In genomic region chr3:133475245-133476010, GRCh38 we compare ENCODE assay signal across 8 cellular contexts.
DNase-seq lines count a peak whose midpoint lies in the region; ATAC-seq and TF ChIP-seq lines count a peak whose summit lies in the region.

No MANE protein-coding gene starts in this region.

- H3K36me3 Mint-ChIP-seq in progenitor cell of endocrine pancreas (ENCODE audit: insufficient read depth): no peaks in the 10 kb centered on the region
- no peaks in the 10 kb centered on the region for H3K36me3 Mint-ChIP-seq in endothelial cell (ENCODE audit: low read depth, unreplicated experiment)

- peaks cover 6% of the 10 kb centered on the region for H3K27me3 Mint-ChIP-seq in progenitor cell of endocrine pancreas
- peaks cover 3% of the 10 kb centered on the region for H3K27me3 Mint-ChIP-seq in endothelial cell (ENCODE audit: unreplicated experiment)

- H3K4me1 Mint-ChIP-seq in progenitor cell of endocrine pancreas (ENCODE audit: low read depth) (peaks cover 55% of the 10 kb centered on the region), endothelial cell (ENCODE audit: unreplicated experiment) (peaks cover 25% of the 10 kb centered on the region)

- no peak for TF ChIP-seq CTCF in progenitor cell of endocrine pancreas (IDR thresholded peaks at IDR 0.05; ENCODE audit: unreplicated experiment)
- TF ChIP-seq CTCF in endothelial cell (IDR thresholded peaks at IDR 0.05; ENCODE audit: unreplicated experiment): no peak

- DNase-seq in stimulated activated CD4-positive, alpha-beta T cell treated with anti-CD3 and anti-CD28 coated beads, Interleukin-15, amount 100 ng/mL, for 24 hours: peak; percentile 30
- DNase-seq in stimulated activated CD4-positive, alpha-beta T cell treated with anti-CD3 and anti-CD28 coated beads, Interleukin-4, amount 100 ng/mL, for 24 hours: no peak
- peak; percentile 88 for DNase-seq in RPMI8226
- no peak for DNase-seq in progenitor cell of endocrine pancreas (ENCODE audit: low spot score, unreplicated experiment)
- DNase-seq in stimulated activated CD4-positive, alpha-beta T cell treated with anti-CD3 and anti-CD28 coated beads, Interleukin-4, amount 100 ng/mL, for 1 hour: no peak
- no peak for DNase-seq in endothelial cell (ENCODE audit: low spot score)
- DNase-seq in MG63: no peak

- no peak overlapping the region for H3K4me3 ChIP-seq in MG63

- H3K9me3 ChIP-seq in MG63: no peaks in the 10 kb centered on the region

- H3K36me3 ChIP-seq in MG63: no peaks in the 10 kb centered on the region

- H3K27ac Mint-ChIP-seq in progenitor cell of endocrine pancreas (peak overlapping the region; percentile 3), endothelial cell (ENCODE audit: unreplicated experiment) (no peak overlapping the region)

- H3K9me3 Mint-ChIP-seq in progenitor cell of endocrine pancreas (ENCODE audit: low read depth) (no peaks in the 10 kb centered on the region), endothelial cell (ENCODE audit: unreplicated experiment) (no peaks in the 10 kb centered on the region)

- H3K4me3 Mint-ChIP-seq in progenitor cell of endocrine pancreas (ENCODE audit: low read depth) (no peak overlapping the region), endothelial cell (ENCODE audit: unreplicated experiment) (no peak overlapping the region)

- peak; percentile 83 for ATAC-seq in HG02981 (IDR thresholded peaks at IDR 0.05; ENCODE audit: unreplicated experiment)

- H3K27me3 ChIP-seq in MG63: no peaks in the 10 kb centered on the region

Comparison
In these comparisons a context has a peak if more than half of its experiments do, and no peak if none do; other contexts are left out.
1. DNase-seq: peak in stimulated activated CD4-positive, alpha-beta T cell treated with anti-CD3 and anti-CD28 coated beads, Interleukin-15, amount 100 ng/mL, for 24 hours (single experiment) and RPMI8226 (single experiment); none in stimulated activated CD4-positive, alpha-beta T cell treated with anti-CD3 and anti-CD28 coated beads, Interleukin-4, amount 100 ng/mL, for 24 hours (single experiment), progenitor cell of endocrine pancreas (single experiment), stimulated activated CD4-positive, alpha-beta T cell treated with anti-CD3 and anti-CD28 coated beads, Interleukin-4, amount 100 ng/mL, for 1 hour (single experiment), endothelial cell (single experiment) and MG63 (single experiment).